In genomic region chr17:64159051-64159590, GRCh38 we compare ENCODE assay signal across 2 cellular contexts.
TF ChIP-seq lines count a peak whose summit lies in the region.

No MANE protein-coding gene starts in this region.

TF ChIP-seq in IMR-90, 13 proteins besides CTCF, POLR2A, EP300 and RAD21:
- no peak for TF ChIP-seq MXI1 (IDR thresholded peaks at IDR 0.05; ENCODE audit: borderline replicate concordance, low read depth, low read length)
- TF ChIP-seq MAZ (IDR thresholded peaks at IDR 0.05; ENCODE audit: borderline replicate concordance, low read depth, low read length) = no peak
- no peak for TF ChIP-seq CHD1 (IDR thresholded peaks at IDR 0.05; ENCODE audit: low read depth, low read length)
- no peak for TF ChIP-seq RFX5 (IDR thresholded peaks at IDR 0.05; ENCODE audit: low read depth, low read length)
- TF ChIP-seq FOS (IDR thresholded peaks at IDR 0.05; ENCODE audit: low read depth, low read length) = no peak
- TF ChIP-seq SMC3 (IDR thresholded peaks at IDR 0.05; ENCODE audit: low read depth, low read length) = no peak
- TF ChIP-seq RCOR1 (IDR thresholded peaks at IDR 0.05; ENCODE audit: insufficient replicate concordance, low read length) = no peak
- no peak for TF ChIP-seq ELK1 (IDR thresholded peaks at IDR 0.05; ENCODE audit: borderline replicate concordance, low read depth, low read length)

TF ChIP-seq in K562, 482 proteins besides CTCF, POLR2A, EP300 and RAD21:
- TF ChIP-seq STAT6 (CRISPR knock-in tag; IDR thresholded peaks at IDR 0.05) = no peak
- TF ChIP-seq ZNF449 (CRISPR knock-in tag; IDR thresholded peaks at IDR 0.05) = no peak
- TF ChIP-seq ZHX1 (conservative IDR thresholded peaks at IDR 0.05; ENCODE audit: low read length) = no peak
- TF ChIP-seq PATZ1 (CRISPR knock-in tag; IDR thresholded peaks at IDR 0.05; ENCODE audit: borderline replicate concordance) = no peak
- no peak for TF ChIP-seq CLOCK (CRISPR knock-in tag; IDR thresholded peaks at IDR 0.05; ENCODE audit: borderline replicate concordance)
- no peak for TF ChIP-seq KLF16 (IDR thresholded peaks at IDR 0.05)
- no peak for TF ChIP-seq GTF2A2 (tag; IDR thresholded peaks at IDR 0.05)
- no peak for TF ChIP-seq BCL6 (CRISPR knock-in tag; IDR thresholded peaks at IDR 0.05)
- no peak for TF ChIP-seq TAF1 (IDR thresholded peaks at IDR 0.05; ENCODE audit: control insufficient read depth, extremely low read depth, insufficient read depth, low read length, severe bottlenecking)
TF ChIP-seq in K562: peak in this region for 0.
